ENCODE assay signal across 1 cellular context in the genomic region with DNA sequence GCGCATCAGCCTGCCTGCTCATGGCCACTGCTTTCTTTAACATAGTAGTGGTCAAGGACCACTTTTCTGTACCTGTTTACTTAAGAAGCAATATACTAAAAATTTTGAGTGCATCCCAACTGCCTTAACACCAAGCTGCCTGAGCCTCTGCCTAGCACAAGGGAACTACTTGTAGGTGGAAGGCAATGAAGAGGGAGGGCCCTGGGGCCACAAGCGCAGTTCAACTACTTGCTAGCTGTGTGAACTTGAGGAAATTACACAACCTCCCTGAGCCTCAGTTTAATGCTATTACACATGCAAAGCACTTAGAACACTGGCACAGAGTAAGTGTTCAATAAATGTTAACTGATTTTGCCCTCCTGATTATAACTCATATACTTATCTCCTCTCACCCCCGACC.
TF ChIP-seq lines count a peak whose summit lies in the region.

No MANE protein-coding gene starts in this region.

TF ChIP-seq in GM12878, 131 proteins besides CTCF, POLR2A, EP300 and RAD21 (continued from another document):
- TF ChIP-seq, protein P1, sequence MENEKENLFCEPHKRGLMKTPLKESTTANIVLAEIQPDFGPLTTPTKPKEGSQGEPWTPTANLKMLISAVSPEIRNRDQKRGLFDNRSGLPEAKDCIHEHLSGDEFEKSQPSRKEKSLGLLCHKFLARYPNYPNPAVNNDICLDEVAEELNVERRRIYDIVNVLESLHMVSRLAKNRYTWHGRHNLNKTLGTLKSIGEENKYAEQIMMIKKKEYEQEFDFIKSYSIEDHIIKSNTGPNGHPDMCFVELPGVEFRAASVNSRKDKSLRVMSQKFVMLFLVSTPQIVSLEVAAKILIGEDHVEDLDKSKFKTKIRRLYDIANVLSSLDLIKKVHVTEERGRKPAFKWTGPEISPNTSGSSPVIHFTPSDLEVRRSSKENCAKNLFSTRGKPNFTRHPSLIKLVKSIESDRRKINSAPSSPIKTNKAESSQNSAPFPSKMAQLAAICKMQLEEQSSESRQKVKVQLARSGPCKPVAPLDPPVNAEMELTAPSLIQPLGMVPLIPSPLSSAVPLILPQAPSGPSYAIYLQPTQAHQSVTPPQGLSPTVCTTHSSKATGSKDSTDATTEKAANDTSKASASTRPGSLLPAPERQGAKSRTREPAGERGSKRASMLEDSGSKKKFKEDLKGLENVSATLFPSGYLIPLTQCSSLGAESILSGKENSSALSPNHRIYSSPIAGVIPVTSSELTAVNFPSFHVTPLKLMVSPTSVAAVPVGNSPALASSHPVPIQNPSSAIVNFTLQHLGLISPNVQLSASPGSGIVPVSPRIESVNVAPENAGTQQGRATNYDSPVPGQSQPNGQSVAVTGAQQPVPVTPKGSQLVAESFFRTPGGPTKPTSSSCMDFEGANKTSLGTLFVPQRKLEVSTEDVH (IDR thresholded peaks at IDR 0.05; ENCODE audit: low read depth, partially characterized antibody) = no peak
- TF ChIP-seq KDM1A (IDR thresholded peaks at IDR 0.05; ENCODE audit: borderline replicate concordance) (no peak), POU2F2 (IDR thresholded peaks at IDR 0.05; ENCODE audit: borderline replicate concordance, low read depth, low read length) (no peak), ATF7 (IDR thresholded peaks at IDR 0.05; ENCODE audit: low read depth) (no peak), TCF3 (IDR thresholded peaks at IDR 0.05; ENCODE audit: borderline replicate concordance, insufficient read depth, low read depth, low read length) (no peak), NR2C2 (IDR thresholded peaks at IDR 0.05; ENCODE audit: borderline replicate concordance, control insufficient read depth, insufficient read length, low read depth) (no peak)
TF ChIP-seq in GM12878: peak in this region for 0.
